ENCODE assay signal across 8 cellular contexts in the genomic region with DNA sequence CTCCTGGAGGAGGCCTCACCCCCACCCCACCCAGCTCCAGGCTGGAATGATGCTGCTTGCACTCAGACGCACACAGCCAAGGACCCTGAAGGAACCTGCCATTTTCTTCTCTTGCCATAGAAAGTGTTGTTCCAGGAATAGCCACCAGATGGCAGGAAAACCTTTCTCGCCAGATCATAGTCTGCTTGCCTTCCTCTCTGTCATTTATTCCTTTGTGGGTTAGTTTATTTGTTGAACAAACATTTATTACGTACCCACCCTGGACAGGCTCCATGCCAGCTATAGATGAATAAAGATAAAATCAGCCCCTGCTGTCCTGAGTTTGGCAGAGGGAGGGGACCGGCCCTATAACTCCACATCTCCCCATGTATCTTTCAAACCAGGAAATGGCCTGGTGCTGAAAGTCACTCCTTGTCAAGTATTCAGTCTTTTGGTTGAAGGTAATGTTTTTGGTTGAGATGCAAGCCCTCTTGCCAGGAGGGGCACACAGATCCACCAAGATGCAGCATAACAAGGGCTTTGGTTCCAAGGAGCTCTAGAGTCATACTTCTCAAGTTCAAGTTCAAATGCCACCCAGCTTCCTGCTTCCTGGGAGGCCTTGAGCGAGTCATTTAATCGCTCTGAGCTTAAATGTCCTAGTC. TPM values are rescaled to one million over a fixed set of nuclear protein-coding genes. Genes with fewer than 3 reads are reported as not detected.
DNase-seq lines count a peak whose midpoint lies in the region; ATAC-seq, FAIRE-seq and TF ChIP-seq lines count a peak whose summit lies in the region.

No MANE protein-coding gene starts in this region.

- peak overlapping the region; percentile 56 for H3K27ac Mint-ChIP-seq in progenitor cell of endocrine pancreas

- no peak for ATAC-seq in HG02588 (IDR thresholded peaks at IDR 0.05; ENCODE audit: unreplicated experiment)

- no peaks in the 10 kb centered on the region for H3K4me1 Mint-ChIP-seq in progenitor cell of endocrine pancreas (ENCODE audit: low read depth)

- H3K36me3 Mint-ChIP-seq in progenitor cell of endocrine pancreas (ENCODE audit: insufficient read depth): no peaks in the 10 kb centered on the region

- peaks cover 63% of the 10 kb centered on the region for H3K27me3 Mint-ChIP-seq in progenitor cell of endocrine pancreas

- no peak for FAIRE-seq in frontal cortex (lab: Jason Lieb, UNC)

- TF ChIP-seq CTCF in progenitor cell of endocrine pancreas (IDR thresholded peaks at IDR 0.05; ENCODE audit: unreplicated experiment): peak; percentile 88

- peak; percentile 84 for DNase-seq in G401 (ENCODE audit: low spot score)
- peak; percentile 65 for DNase-seq in M059J (ENCODE audit: low read depth)
- DNase-seq in SIG-M5 treated with dmso at 0.1 percent for 504 hours (lab: John Stamatoyannopoulos, UW; ENCODE audit: unreplicated experiment): peak; percentile 70
- peak; percentile 17 for DNase-seq in activated T-helper 9 cell treated with anti-CD3 and anti-CD28 coated beads, Interleukin-2, amount 50 U/mL, for 16 hours (ENCODE audit: low read depth)
- peak; percentile 55 to 68 for DNase-seq in frontal cortex (ENCODE audit: low spot score in 2 of 2)
- peak; percentile 64 for DNase-seq in progenitor cell of endocrine pancreas (ENCODE audit: low spot score, unreplicated experiment)
- no peak for DNase-seq in GF-D8 (lab: John Stamatoyannopoulos, UW)

- H3K4me3 Mint-ChIP-seq in progenitor cell of endocrine pancreas (ENCODE audit: low read depth): no peak overlapping the region

- in situ Hi-C loops in G401 (cut with HindIII; ENCODE audit: low sequenced_read_pairs): no loop called here

- H3K9me3 Mint-ChIP-seq in progenitor cell of endocrine pancreas (ENCODE audit: low read depth): no peaks in the 10 kb centered on the region

RNA-seq across cellular contexts. Expression of a gene that starts 7.0 kb away (rescaled TPM):
- total RNA-seq in G401 (2014; rRNA removed; shearing (Covaris generic)): 4.8 and 5.9 TPM in 2 replicates
- 0.07 and 0.91 TPM in 2 replicates for total RNA-seq in M059J (2014; rRNA removed; shearing (Covaris generic))
- total RNA-seq in frontal cortex (2.4 TPM), progenitor cell of endocrine pancreas (1.1 and 1.5 TPM in 2 replicates)

RNA-seq across cellular contexts. Expression of a gene that starts 52.8 kb away (rescaled TPM):
- 0.92 and 1.3 TPM in 2 replicates for total RNA-seq in G401 (2014; rRNA removed; shearing (Covaris generic))
- 0.12 and 0.59 TPM in 2 replicates for total RNA-seq in M059J (2014; rRNA removed; shearing (Covaris generic))
- total RNA-seq in frontal cortex: 16.7 TPM
- 0.11 TPM in 1 of 2 replicates, not detected in the other for total RNA-seq in progenitor cell of endocrine pancreas
